ENCODE assay signal across 2 cellular contexts in genomic region chr20:23367770-23368169, GRCh38.
TF ChIP-seq lines count a peak whose summit lies in the region.

No MANE protein-coding gene starts in this region.

TF ChIP-seq in K562, 482 proteins besides CTCF, POLR2A, EP300 and RAD21:
- 0 out of 2 replicates have a peak, but pooled peaks have one; percentile 16 for TF ChIP-seq PKNOX1 (IDR thresholded peaks at IDR 0.05)
- TF ChIP-seq RFX1 (IDR thresholded peaks at IDR 0.05) = no peak
- no peak for TF ChIP-seq BCL6 (CRISPR knock-in tag; IDR thresholded peaks at IDR 0.05)
- peak; percentile 83 for TF ChIP-seq FOSL1 (tag; conservative IDR thresholded peaks at IDR 0.05)
- TF ChIP-seq SIX5 (IDR thresholded peaks at IDR 0.05; ENCODE audit: borderline replicate concordance in 1 of 2, insufficient read depth in 1 of 2, low read depth in 1 of 2, low read length in 2 of 2) = no peak
- TF ChIP-seq CBX2 (IDR thresholded peaks at IDR 0.05; ENCODE audit: insufficient read depth, low read length, poor library complexity, severe bottlenecking) = no peak
- TF ChIP-seq CHCHD3 (CRISPR knock-in tag; IDR thresholded peaks at IDR 0.05) = no peak
- no peak for TF ChIP-seq CXXC5 (CRISPR knock-in tag; IDR thresholded peaks at IDR 0.05)
- no peak for TF ChIP-seq FUS (optimal IDR thresholded peaks at IDR 0.05; ENCODE audit: low read depth, low read length)
- no peak for TF ChIP-seq SMARCE1 (IDR thresholded peaks at IDR 0.05)
- TF ChIP-seq EP400 (IDR thresholded peaks at IDR 0.05) = no peak
- TF ChIP-seq ZNF584 (CRISPR knock-in tag; IDR thresholded peaks at IDR 0.05; ENCODE audit: low read depth) = no peak
- TF ChIP-seq ATF3 (IDR thresholded peaks at IDR 0.05) = peak; percentile 59
- TF ChIP-seq ATF3 (CRISPR knock-in tag; conservative IDR thresholded peaks at IDR 0.05) = no peak
- TF ChIP-seq MEIS2 (IDR thresholded peaks at IDR 0.05; ENCODE audit: partially characterized antibody) = peak; percentile 60
- no peak for TF ChIP-seq SP1 (CRISPR knock-in tag; IDR thresholded peaks at IDR 0.05)
- TF ChIP-seq PHF8 (IDR thresholded peaks at IDR 0.05; ENCODE audit: borderline replicate concordance, low read length) = no peak
- TF ChIP-seq CC2D1A (IDR thresholded peaks at IDR 0.05) = no peak
- TF ChIP-seq BRF2 (IDR thresholded peaks at IDR 0.05; ENCODE audit: borderline replicate concordance, insufficient read depth, insufficient read length) = no peak

TF ChIP-seq in neural cell, 6 proteins besides CTCF, POLR2A, EP300 and RAD21:
- TF ChIP-seq SMC3 (conservative IDR thresholded peaks at IDR 0.05; ENCODE audit: poor library complexity) = no peak
- TF ChIP-seq EZH2 (IDR thresholded peaks at IDR 0.05; ENCODE audit: borderline replicate concordance, insufficient read depth, low read length, poor library complexity, severe bottlenecking) = no peak
- no peak for TF ChIP-seq TAF1 (IDR thresholded peaks at IDR 0.05; ENCODE audit: low read depth)
- TF ChIP-seq POLR2AphosphoS5 (IDR thresholded peaks at IDR 0.05) = no peak
- no peak for TF ChIP-seq MXI1 (conservative IDR thresholded peaks at IDR 0.05; ENCODE audit: poor library complexity, severe bottlenecking)
- no peak for TF ChIP-seq REST (IDR thresholded peaks at IDR 0.05; ENCODE audit: borderline replicate concordance)
